Comparison of ENCODE assay signal across 8 cellular contexts in the genomic region with DNA sequence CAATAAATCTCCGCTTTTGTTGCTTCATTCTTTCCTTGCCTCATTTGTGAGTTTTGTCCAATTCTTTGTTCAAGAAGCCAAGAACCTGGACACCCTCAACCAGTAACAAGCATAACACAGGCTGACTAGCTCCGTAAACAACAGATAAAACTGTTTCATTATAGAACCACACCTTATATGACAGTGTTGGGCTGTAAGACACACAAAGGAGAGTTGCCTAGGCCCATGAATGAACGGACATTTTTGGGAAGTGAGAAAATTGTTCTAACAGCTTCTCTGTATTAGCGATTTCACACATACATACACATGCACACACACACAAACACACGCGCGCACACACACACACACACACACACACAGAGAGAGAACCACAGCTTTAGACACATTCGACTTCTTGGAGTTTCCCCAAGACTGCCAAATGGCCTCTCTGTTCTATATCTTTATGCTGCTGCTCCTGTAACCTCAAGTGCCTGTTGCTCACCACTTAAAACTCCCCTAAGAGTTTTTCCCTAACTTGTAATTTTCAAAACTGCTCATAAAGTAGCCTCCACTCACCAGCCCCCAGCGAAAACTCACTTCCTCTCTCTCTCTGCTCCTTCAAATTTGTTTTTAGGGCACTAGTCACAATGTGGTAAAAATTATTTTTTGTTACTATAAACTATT. TPM values are rescaled to one million over a fixed set of nuclear protein-coding genes. Genes with fewer than 3 reads are reported as not detected.
DNase-seq lines count a peak whose midpoint lies in the region; ATAC-seq and TF ChIP-seq lines count a peak whose summit lies in the region.

No MANE protein-coding gene starts in this region.

- peaks cover 12 to 22% of the 10 kb centered on the region in 2 donors for H3K36me3 Mint-ChIP-seq in activated T-cell treated with anti-CD3 and anti-CD28 coated beads, Interleukin-2, amount 50 U/mL, for 72 hours (ENCODE audit: insufficient read depth in 2 of 2)
- peaks cover 53% of the 10 kb centered on the region for H3K36me3 Mint-ChIP-seq in activated B cell treated with CpG ODN at 0.5 μM for 24 hours (ENCODE audit: low read depth)
- peaks cover 95% of the 10 kb centered on the region for H3K36me3 Mint-ChIP-seq in stimulated activated naive CD8-positive, alpha-beta T cell treated with anti-CD3 and anti-CD28 coated beads, Interleukin-15, Interleukin-2, amounts not matched to agents 100 ng/mL and 50 ng/mL, for 24 hours (ENCODE audit: low read depth)
- peaks cover 57% of the 10 kb centered on the region for H3K36me3 Mint-ChIP-seq in type B pancreatic cell

- POLR2A ChIA-PET in activated B cell treated with CpG ODN at 0.5 μM for 24 hours (lab: Charles Lee), result no interaction called here

- intact Hi-C loops in activated B cell treated with CpG ODN at 0.5 μM for 24 hours (cut with micrococcal nuclease), result no loop called here

- no peak for TF ChIP-seq CTCF in activated B cell treated with CpG ODN at 0.5 μM for 24 hours (IDR thresholded peaks at IDR 0.05)
- no peak for TF ChIP-seq CTCF in type B pancreatic cell (conservative IDR thresholded peaks at IDR 0.05)

- peak overlapping the region; percentile 87 for H3K27ac Mint-ChIP-seq in activated T-cell treated with anti-CD3 and anti-CD28 coated beads, Interleukin-2, amount 50 U/mL, for 72 hours
- H3K27ac Mint-ChIP-seq in activated B cell treated with CpG ODN at 0.5 μM for 24 hours (peak overlapping the region; percentile 74), type B pancreatic cell (no peak overlapping the region)
- peak overlapping the region; percentile 79 for H3K27ac Mint-ChIP-seq in stimulated activated naive CD8-positive, alpha-beta T cell treated with anti-CD3 and anti-CD28 coated beads, Interleukin-15, Interleukin-2, amounts not matched to agents 100 ng/mL and 50 ng/mL, for 24 hours

- H3K4me1 Mint-ChIP-seq in activated T-cell treated with anti-CD3 and anti-CD28 coated beads, Interleukin-2, amount 50 U/mL, for 72 hours (ENCODE audit: low read depth), result peaks cover 34% of the 10 kb centered on the region
- H3K4me1 Mint-ChIP-seq in activated B cell treated with CpG ODN at 0.5 μM for 24 hours, result peaks cover 24% of the 10 kb centered on the region
- H3K4me1 Mint-ChIP-seq in stimulated activated naive CD8-positive, alpha-beta T cell treated with anti-CD3 and anti-CD28 coated beads, Interleukin-15, Interleukin-2, amounts not matched to agents 100 ng/mL and 50 ng/mL, for 24 hours (ENCODE audit: low read depth), result peaks cover 30% of the 10 kb centered on the region
- H3K4me1 Mint-ChIP-seq in type B pancreatic cell (ENCODE audit: unreplicated experiment), result peaks cover 19% of the 10 kb centered on the region

- peak; percentile 71 to 80 for ATAC-seq in activated T-cell treated with anti-CD3 and anti-CD28 coated beads, Interleukin-2, amount 50 U/mL, for 72 hours (replicated peaks in 1 of 2)
- ATAC-seq in HG02759 (IDR thresholded peaks at IDR 0.05; ENCODE audit: unreplicated experiment) (peak; percentile 62), activated B cell treated with CpG ODN at 0.5 μM for 24 hours (ENCODE audit: low read depth) (peak; percentile 70)

- CTCF ChIA-PET in activated B cell treated with CpG ODN at 0.5 μM for 24 hours (lab: Charles Lee), result no interaction called here

- H3K4me3 Mint-ChIP-seq in activated T-cell treated with anti-CD3 and anti-CD28 coated beads, Interleukin-2, amount 50 U/mL, for 72 hours, result peak overlapping the region; percentile 56 to 68
- peak overlapping the region; percentile 39 for H3K4me3 Mint-ChIP-seq in activated B cell treated with CpG ODN at 0.5 μM for 24 hours
- H3K4me3 Mint-ChIP-seq in stimulated activated naive CD8-positive, alpha-beta T cell treated with anti-CD3 and anti-CD28 coated beads, Interleukin-15, Interleukin-2, amounts not matched to agents 100 ng/mL and 50 ng/mL, for 24 hours, result peak overlapping the region; percentile 14
- H3K4me3 Mint-ChIP-seq in type B pancreatic cell, result no peak overlapping the region

- peaks cover 0 to 2% of the 10 kb centered on the region in 2 donors for H3K9me3 Mint-ChIP-seq in activated T-cell treated with anti-CD3 and anti-CD28 coated beads, Interleukin-2, amount 50 U/mL, for 72 hours
- H3K9me3 Mint-ChIP-seq in activated B cell treated with CpG ODN at 0.5 μM for 24 hours (no peaks in the 10 kb centered on the region), type B pancreatic cell (peaks cover 6% of the 10 kb centered on the region)
- H3K9me3 Mint-ChIP-seq in stimulated activated naive CD8-positive, alpha-beta T cell treated with anti-CD3 and anti-CD28 coated beads, Interleukin-15, Interleukin-2, amounts not matched to agents 100 ng/mL and 50 ng/mL, for 24 hours, result no peaks in the 10 kb centered on the region

- DNase-seq in activated T-cell treated with anti-CD3 and anti-CD28 coated beads, Interleukin-2, amount 50 U/mL, for 72 hours, result peak; percentile 10 to 35
- no peak for DNase-seq in activated T-cell treated with anti-CD3 and anti-CD28 coated beads, Interleukin-2, amount 50 U/mL, for 48 hours
- DNase-seq in activated B cell treated with CpG ODN at 0.5 μM for 24 hours, result peak; percentile 16
- DNase-seq in Ammon's horn (ENCODE audit: low spot score), result no peak
- no peak for DNase-seq in NCI-H1417 (lab: John Stamatoyannopoulos, UW)
- no peak for DNase-seq in type B pancreatic cell (ENCODE audit: extremely low spot score, unreplicated experiment)

- no peaks in the 10 kb centered on the region for H3K27me3 Mint-ChIP-seq in activated T-cell treated with anti-CD3 and anti-CD28 coated beads, Interleukin-2, amount 50 U/mL, for 72 hours (ENCODE audit: low read depth)
- H3K27me3 Mint-ChIP-seq in activated B cell treated with CpG ODN at 0.5 μM for 24 hours (no peaks in the 10 kb centered on the region), type B pancreatic cell (peaks cover 3% of the 10 kb centered on the region)
- H3K27me3 Mint-ChIP-seq in stimulated activated naive CD8-positive, alpha-beta T cell treated with anti-CD3 and anti-CD28 coated beads, Interleukin-15, Interleukin-2, amounts not matched to agents 100 ng/mL and 50 ng/mL, for 24 hours, result no peaks in the 10 kb centered on the region

RNA-seq across cellular contexts. Expression of a gene that starts 35.9 kb away (rescaled TPM):
- total RNA-seq in activated T-cell treated with anti-CD3 and anti-CD28 coated beads, Interleukin-2, amount 50 U/mL, for 72 hours, result 10 to 100 TPM; 73.0 to 78.3 TPM
- total RNA-seq in activated B cell treated with CpG ODN at 0.5 μM for 24 hours (30.6 and 31.2 TPM in 2 replicates), type B pancreatic cell (ENCODE audit: low replicate concordance) (155 and 215 TPM in 2 replicates)

Comparison
In these comparisons a context has a peak if more than half of its experiments do, and no peak if none do; other contexts are left out.
1. DNase-seq: peak in activated T-cell treated with anti-CD3 and anti-CD28 coated beads, Interleukin-2, amount 50 U/mL, for 72 hours (2 of 2) and activated B cell treated with CpG ODN at 0.5 μM for 24 hours (single experiment); none in activated T-cell treated with anti-CD3 and anti-CD28 coated beads, Interleukin-2, amount 50 U/mL, for 48 hours (0 of 2), Ammon's horn (single experiment), NCI-H1417 (0 of 3) and type B pancreatic cell (single experiment).
2. Peak in every context shown above with its lines, with median percentiles within 50 percentile points of each other: ATAC-seq.